ENCODE assay signal across 9 cellular contexts in the genomic region with DNA sequence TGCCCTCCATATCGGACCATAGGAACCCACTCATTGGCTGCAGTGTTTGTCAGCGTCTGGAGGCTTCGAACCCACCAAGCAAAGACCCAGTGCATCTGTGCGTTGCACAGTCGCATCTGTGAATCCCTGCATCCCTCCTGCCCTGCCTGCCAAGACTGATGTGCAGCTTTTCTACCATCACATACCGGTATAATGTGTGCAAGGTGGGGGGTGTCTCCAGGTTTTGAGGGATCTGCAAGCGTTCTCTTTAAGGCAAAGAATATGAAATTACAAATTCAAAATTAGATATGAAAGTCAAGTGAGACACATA. TPM values are rescaled to one million over a fixed set of nuclear protein-coding genes. Genes with fewer than 3 reads are reported as not detected.
A peak's percentile ranks its signal among the peaks of the same experiment; 100 is the strongest.
DNase-seq lines count a peak whose midpoint lies in the region; ATAC-seq and TF ChIP-seq lines count a peak whose summit lies in the region.
"Had no signal": no experiment of that assay in that cellular context is flagged by ENCODE, and none has a peak within 500 bp of the region (broad histone marks: within the 10 kb centered on the region; RNA-seq: fewer than 3 reads in every experiment).

No MANE protein-coding gene starts in this region.

- no peak for TF ChIP-seq POLR2A in erythroblast (IDR thresholded peaks at IDR 0.05; ENCODE audit: low read length)

- H3K9ac ChIP-seq in iPS-18a (ENCODE audit: low read length): no peak overlapping the region
- H3K9ac ChIP-seq in smooth muscle cell (ENCODE audit: low read depth): no peak overlapping the region

- H3K27ac ChIP-seq in iPS-18a (ENCODE audit: low read length) (no peak overlapping the region), smooth muscle cell (ENCODE audit: low read depth) (no peak overlapping the region)

- TF ChIP-seq CTCF in HFFc6 (IDR thresholded peaks at IDR 0.05) (no peak), smooth muscle cell (IDR thresholded peaks at IDR 0.05; ENCODE audit: borderline replicate concordance, insufficient read depth, poor library complexity, severe bottlenecking) (no peak)

- H3K4me3 ChIP-seq in iPS-18a (ENCODE audit: low read length) (peak overlapping the region; percentile 64), smooth muscle cell (peak overlapping the region; percentile 69)

- H3K9me3 Mint-ChIP-seq in HFFc6: no peaks in the 10 kb centered on the region
- H3K9me3 Mint-ChIP-seq in activated T-helper 1 cell treated with anti-CD3 and anti-CD28 coated beads, Interleukin-12 subunit alpha, Interleukin-12 subunit beta, Interleukin-2, Interleukin-4 antibody, amounts not matched to agents 30 ng/mL and 10 ng/mL and 1 ng/mL, durations not matched to agents 14 hours and 24 hours and 36 hours: no peaks in the 10 kb centered on the region

- peak overlapping the region; percentile 93 for H2AFZ ChIP-seq in smooth muscle cell (ENCODE audit: low read depth)

- no peak overlapping the region for H3K27ac Mint-ChIP-seq in HFFc6
- peak overlapping the region; percentile 23 for H3K27ac Mint-ChIP-seq in activated T-helper 1 cell treated with anti-CD3 and anti-CD28 coated beads, Interleukin-12 subunit alpha, Interleukin-12 subunit beta, Interleukin-2, Interleukin-4 antibody, amounts not matched to agents 30 ng/mL and 10 ng/mL and 1 ng/mL, durations not matched to agents 14 hours and 24 hours and 36 hours

- H3K4me2 ChIP-seq in smooth muscle cell: peak overlapping the region; percentile 99

- H3K36me3 ChIP-seq in iPS-18a (ENCODE audit: control insufficient read depth, low read depth, low read length) (no peaks in the 10 kb centered on the region), smooth muscle cell (ENCODE audit: low read depth) (no peaks in the 10 kb centered on the region)

- 14% methylated on average over 7 of the region's 7 CpGs for WGBS in smooth muscle cell (ENCODE audit: low lambda C conversion rate)

- DNase-seq in HFFc6 (no peak), smooth muscle cell (lab: John Stamatoyannopoulos, UW; ENCODE audit: unreplicated experiment) (no peak), hypothalamus (lab: John Stamatoyannopoulos, UW) (no peak), erythroblast (lab: John Stamatoyannopoulos, UW) (no peak), cerebellum (ENCODE audit: low spot score) (no peak)
- DNase-seq in activated T-helper 1 cell treated with anti-CD3 and anti-CD28 coated beads, Interleukin-12 subunit alpha, Interleukin-12 subunit beta, Interleukin-2, Interleukin-4 antibody, amounts not matched to agents 30 ng/mL and 10 ng/mL and 1 ng/mL, durations not matched to agents 14 hours and 24 hours and 36 hours (ENCODE audit: low spot score): no peak
- DNase-seq: NK-92 treated with Interleukin-12 subunit alpha and Interleukin-12 subunit beta, amount 100 ng/mL, for 24 hours had no signal

- H3K9me3 ChIP-seq in iPS-18a (ENCODE audit: control insufficient read depth, low read depth, low read length) (no peaks in the 10 kb centered on the region), smooth muscle cell (replicated peaks; ENCODE audit: low read depth) (no peaks in the 10 kb centered on the region)

- intact Hi-C loops in activated T-helper 1 cell treated with anti-CD3 and anti-CD28 coated beads, Interleukin-12 subunit alpha, Interleukin-12 subunit beta, Interleukin-2, Interleukin-4 antibody, amounts not matched to agents 30 ng/mL and 10 ng/mL and 1 ng/mL, durations not matched to agents 14 hours and 24 hours and 36 hours (cut with micrococcal nuclease): loop anchor here (1.0 to 10.0 kb wide), 7 partner anchors 18 to 1015 kb away; partner anchors contain the start of genes ARMC8, CEP70, MRAS and MRPS22

- H3K36me3 Mint-ChIP-seq in HFFc6 (ENCODE audit: low read depth): no peaks in the 10 kb centered on the region
- no peaks in the 10 kb centered on the region for H3K36me3 Mint-ChIP-seq in activated T-helper 1 cell treated with anti-CD3 and anti-CD28 coated beads, Interleukin-12 subunit alpha, Interleukin-12 subunit beta, Interleukin-2, Interleukin-4 antibody, amounts not matched to agents 30 ng/mL and 10 ng/mL and 1 ng/mL, durations not matched to agents 14 hours and 24 hours and 36 hours (ENCODE audit: low read depth)

- H3K79me2 ChIP-seq in smooth muscle cell (ENCODE audit: low read depth): no peaks in the 10 kb centered on the region

- H3K27me3 ChIP-seq in iPS-18a (ENCODE audit: control insufficient read depth, insufficient read depth, low read length): peaks cover 5% of the 10 kb centered on the region
- H3K27me3 ChIP-seq in smooth muscle cell (ENCODE audit: low read depth): no peaks in the 10 kb centered on the region

- peaks cover 25% of the 10 kb centered on the region for H3K4me1 Mint-ChIP-seq in HFFc6 (ENCODE audit: low read depth)
- peaks cover 27% of the 10 kb centered on the region for H3K4me1 Mint-ChIP-seq in activated T-helper 1 cell treated with anti-CD3 and anti-CD28 coated beads, Interleukin-12 subunit alpha, Interleukin-12 subunit beta, Interleukin-2, Interleukin-4 antibody, amounts not matched to agents 30 ng/mL and 10 ng/mL and 1 ng/mL, durations not matched to agents 14 hours and 24 hours and 36 hours (ENCODE audit: low read depth)

- H4K20me1 ChIP-seq in smooth muscle cell (ENCODE audit: low read depth): no peaks in the 10 kb centered on the region

- no peak for ATAC-seq in HG03439 (IDR thresholded peaks at IDR 0.05; ENCODE audit: unreplicated experiment)

- H3K27me3 Mint-ChIP-seq in HFFc6 (ENCODE audit: insufficient read depth): peaks cover 8% of the 10 kb centered on the region
- H3K27me3 Mint-ChIP-seq in activated T-helper 1 cell treated with anti-CD3 and anti-CD28 coated beads, Interleukin-12 subunit alpha, Interleukin-12 subunit beta, Interleukin-2, Interleukin-4 antibody, amounts not matched to agents 30 ng/mL and 10 ng/mL and 1 ng/mL, durations not matched to agents 14 hours and 24 hours and 36 hours (ENCODE audit: insufficient read depth): peaks cover 2% of the 10 kb centered on the region

- H3K4me3 Mint-ChIP-seq in HFFc6: peak overlapping the region; percentile 89
- peak overlapping the region; percentile 87 for H3K4me3 Mint-ChIP-seq in activated T-helper 1 cell treated with anti-CD3 and anti-CD28 coated beads, Interleukin-12 subunit alpha, Interleukin-12 subunit beta, Interleukin-2, Interleukin-4 antibody, amounts not matched to agents 30 ng/mL and 10 ng/mL and 1 ng/mL, durations not matched to agents 14 hours and 24 hours and 36 hours

- H3K4me1 ChIP-seq in iPS-18a (ENCODE audit: control insufficient read depth, low read depth, low read length) (peaks cover 8% of the 10 kb centered on the region), smooth muscle cell (ENCODE audit: low read depth) (peaks cover 7% of the 10 kb centered on the region)

- H3F3A ChIP-seq in smooth muscle cell (ENCODE audit: low read depth): peaks cover 19% of the 10 kb centered on the region

RNA-seq across cellular contexts. Expression of gene NME9, which starts 0.3 kb away (rescaled TPM):
- total RNA-seq in HFFc6 (2021; fragmentation: NEBNext Ultra II Directional; extraction: Animal tissue kit (Norgen Biotek cat#: 25700)): not detected
- not detected in 2 replicates for total RNA-seq in activated T-helper 1 cell treated with anti-CD3 and anti-CD28 coated beads, Interleukin-12 subunit alpha, Interleukin-12 subunit beta, Interleukin-2, Interleukin-4 antibody, amounts not matched to agents 30 ng/mL and 10 ng/mL and 1 ng/mL, durations not matched to agents 14 hours and 24 hours and 36 hours
- not detected in 2 replicates for total RNA-seq in smooth muscle cell
- 0.86 TPM in 1 of 2 replicates, not detected in the other for polyA plus RNA-seq in smooth muscle cell
- 6.4 TPM for total RNA-seq in cerebellum

RNA-seq across cellular contexts. Expression of gene MRAS, which starts 18.4 kb away (rescaled TPM):
- 10 to 100 TPM; 62.7 to 97.4 (median 76.1) TPM for total RNA-seq in HFFc6 (2021; fragmentation: NEBNext Ultra II Directional; extraction: Animal tissue kit (Norgen Biotek cat#: 25700))
- 0.05 and 0.42 TPM in 2 replicates for total RNA-seq in activated T-helper 1 cell treated with anti-CD3 and anti-CD28 coated beads, Interleukin-12 subunit alpha, Interleukin-12 subunit beta, Interleukin-2, Interleukin-4 antibody, amounts not matched to agents 30 ng/mL and 10 ng/mL and 1 ng/mL, durations not matched to agents 14 hours and 24 hours and 36 hours
- total RNA-seq in smooth muscle cell (33.9 and 60.5 TPM in 2 replicates), cerebellum (50.1 TPM)
- 43.0 and 44.9 TPM in 2 replicates for polyA plus RNA-seq in smooth muscle cell

Comparison
In these comparisons a context has a peak if more than half of its experiments do, and no peak if none do; other contexts are left out.
1. RNA of gene MRAS, which starts 18.4 kb away (total RNA-seq): 62.7 to 97.4 TPM in HFFc6, 33.9 to 60.5 TPM in smooth muscle cell and 50.1 TPM in cerebellum (single experiment); 0.05 to 0.42 TPM in activated T-helper 1 cell treated with anti-CD3 and anti-CD28 coated beads, Interleukin-12 subunit alpha, Interleukin-12 subunit beta, Interleukin-2, Interleukin-4 antibody, amounts not matched to agents 30 ng/mL and 10 ng/mL and 1 ng/mL, durations not matched to agents 14 hours and 24 hours and 36 hours; every median in the first group is over 10 times any median in the second.